ENCODE assay signal across 1 cellular context in the genomic region with DNA sequence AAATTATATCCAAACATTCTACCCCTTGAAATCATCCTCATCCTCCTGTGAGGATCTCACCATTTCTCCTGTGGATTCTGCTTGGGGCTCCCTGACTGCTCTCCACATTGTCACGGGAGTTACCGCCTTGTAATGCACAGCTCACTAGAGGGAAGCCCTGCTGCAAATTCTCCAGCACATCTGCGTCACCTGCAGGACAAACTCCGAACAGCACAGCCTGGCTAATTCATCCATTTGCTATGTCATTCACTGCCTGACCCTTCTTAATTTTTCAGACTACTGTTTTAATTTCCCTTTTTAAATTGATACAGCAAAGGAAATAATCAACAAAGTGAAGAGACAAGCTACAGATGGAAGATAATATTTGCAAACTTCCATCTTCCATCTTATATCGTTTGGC.
TF ChIP-seq lines count a peak whose summit lies in the region.

No MANE protein-coding gene starts in this region.

TF ChIP-seq in GM23338, 12 proteins besides CTCF, POLR2A, EP300 and RAD21:
- TF ChIP-seq STAT1 (IDR thresholded peaks at IDR 0.05; ENCODE audit: unreplicated experiment) (no peak), ZNF114 (CRISPR knock-in tag; IDR thresholded peaks at IDR 0.05) (no peak), ZNF331 (CRISPR knock-in tag; IDR thresholded peaks at IDR 0.05; ENCODE audit: low read depth) (no peak), ZNF462 (CRISPR knock-in tag; IDR thresholded peaks at IDR 0.05) (no peak), REST (IDR thresholded peaks at IDR 0.05; ENCODE audit: unreplicated experiment) (no peak)
